In genomic region chr22:39176067-39176621, GRCh38 we compare ENCODE assay signal across 1 cellular context.
TF ChIP-seq lines count a peak whose summit lies in the region.

No MANE protein-coding gene starts in this region.

TF ChIP-seq in HepG2, 621 proteins besides CTCF, POLR2A, EP300 and RAD21 (continued from another document and continues in another):
- no peak for TF ChIP-seq ZBTB43 (CRISPR knock-in tag; conservative IDR thresholded peaks at IDR 0.05)
- no peak for TF ChIP-seq AKNA (CRISPR knock-in tag; IDR thresholded peaks at IDR 0.05; ENCODE audit: borderline replicate concordance)
- TF ChIP-seq PLSCR1 (CRISPR knock-in tag; IDR thresholded peaks at IDR 0.05; ENCODE audit: borderline replicate concordance), result no peak
- TF ChIP-seq SNAPC5 (CRISPR knock-in tag; IDR thresholded peaks at IDR 0.05; ENCODE audit: borderline replicate concordance), result no peak
- TF ChIP-seq THAP7 (CRISPR knock-in tag; IDR thresholded peaks at IDR 0.05), result no peak
- TF ChIP-seq MTF1 (CRISPR knock-in tag; IDR thresholded peaks at IDR 0.05), result no peak
- no peak for TF ChIP-seq ZNF792 (CRISPR knock-in tag; IDR thresholded peaks at IDR 0.05)
- no peak for TF ChIP-seq ZNF567 (CRISPR knock-in tag; IDR thresholded peaks at IDR 0.05; ENCODE audit: borderline replicate concordance)
- no peak for TF ChIP-seq HNRNPLL (IDR thresholded peaks at IDR 0.05; ENCODE audit: low read depth, low read length, poor library complexity, severe bottlenecking)
- TF ChIP-seq ZNF253 (CRISPR knock-in tag; IDR thresholded peaks at IDR 0.05; ENCODE audit: borderline replicate concordance), result no peak
- TF ChIP-seq AGO1 (IDR thresholded peaks at IDR 0.05; ENCODE audit: low read depth, low read length, poor library complexity, severe bottlenecking), result no peak
- TF ChIP-seq ZFP36 (IDR thresholded peaks at IDR 0.05; ENCODE audit: borderline replicate concordance, low read depth, low read length, partially characterized antibody), result no peak
- TF ChIP-seq ZNF574 (CRISPR knock-in tag; IDR thresholded peaks at IDR 0.05), result 0 out of 2 replicates have a peak, but pooled peaks have one; percentile 42
- TF ChIP-seq STAG1 (CRISPR knock-in tag; IDR thresholded peaks at IDR 0.05), result no peak; the same call in 1 of the 2 replicates
- no peak for TF ChIP-seq HNF4A (CRISPR knock-in tag; IDR thresholded peaks at IDR 0.05)
- no peak for TF ChIP-seq JARID2 (CRISPR knock-in tag; IDR thresholded peaks at IDR 0.05; ENCODE audit: insufficient replicate concordance)
- TF ChIP-seq ZNF704 (CRISPR knock-in tag; IDR thresholded peaks at IDR 0.05; ENCODE audit: borderline replicate concordance), result no peak
- no peak for TF ChIP-seq PHB2 (IDR thresholded peaks at IDR 0.05; ENCODE audit: partially characterized antibody)
- TF ChIP-seq JUN (CRISPR knock-in tag; IDR thresholded peaks at IDR 0.05), result no peak
- TF ChIP-seq NFYC (CRISPR knock-in tag; IDR thresholded peaks at IDR 0.05), result no peak
- no peak for TF ChIP-seq MTERF4 (CRISPR knock-in tag; IDR thresholded peaks at IDR 0.05)
- no peak for TF ChIP-seq GMEB1 (CRISPR knock-in tag; IDR thresholded peaks at IDR 0.05; ENCODE audit: borderline replicate concordance)
- TF ChIP-seq SIX4 (CRISPR knock-in tag; IDR thresholded peaks at IDR 0.05), result no peak
- no peak; a peak in 1 of 4 replicates for TF ChIP-seq REST (IDR thresholded peaks at IDR 0.05; ENCODE audit: borderline replicate concordance in 1 of 2, low read depth in 1 of 2, low read length in 2 of 2)
- no peak for TF ChIP-seq BATF2 (CRISPR knock-in tag; IDR thresholded peaks at IDR 0.05)
- TF ChIP-seq MAF1 (CRISPR knock-in tag; IDR thresholded peaks at IDR 0.05; ENCODE audit: borderline replicate concordance), result no peak
- no peak for TF ChIP-seq MED13 (CRISPR knock-in tag; IDR thresholded peaks at IDR 0.05)
- no peak for TF ChIP-seq SIN3B (IDR thresholded peaks at IDR 0.05; ENCODE audit: low read length)
- TF ChIP-seq ZNF530 (CRISPR knock-in tag; IDR thresholded peaks at IDR 0.05; ENCODE audit: low read depth), result no peak
- TF ChIP-seq ZNF644 (CRISPR knock-in tag; IDR thresholded peaks at IDR 0.05; ENCODE audit: low read depth), result no peak
- TF ChIP-seq RFXANK (CRISPR knock-in tag; IDR thresholded peaks at IDR 0.05), result no peak
- no peak for TF ChIP-seq SP2 (CRISPR knock-in tag; IDR thresholded peaks at IDR 0.05)
- peak; percentile 76; the same call in 1 of the 2 replicates for TF ChIP-seq FOXO1 (CRISPR knock-in tag; IDR thresholded peaks at IDR 0.05)
- TF ChIP-seq FOXM1 (CRISPR knock-in tag; IDR thresholded peaks at IDR 0.05), result no peak
- TF ChIP-seq RXRB (CRISPR knock-in tag; IDR thresholded peaks at IDR 0.05; ENCODE audit: borderline replicate concordance), result peak; percentile 67; the same call in 1 of the 2 replicates
- TF ChIP-seq NBN (conservative IDR thresholded peaks at IDR 0.05), result no peak
- no peak for TF ChIP-seq ZNF670 (CRISPR knock-in tag; IDR thresholded peaks at IDR 0.05; ENCODE audit: borderline replicate concordance)
- peak; percentile 75 for TF ChIP-seq PHF21A (CRISPR knock-in tag; IDR thresholded peaks at IDR 0.05)
- no peak for TF ChIP-seq HES4 (CRISPR knock-in tag; IDR thresholded peaks at IDR 0.05; ENCODE audit: borderline replicate concordance)
- no peak for TF ChIP-seq ZZZ3 (CRISPR knock-in tag; IDR thresholded peaks at IDR 0.05; ENCODE audit: borderline replicate concordance)
- no peak for TF ChIP-seq PAF1 (CRISPR knock-in tag; IDR thresholded peaks at IDR 0.05)
- TF ChIP-seq HDAC6 (IDR thresholded peaks at IDR 0.05; ENCODE audit: low read depth, low read length), result no peak
- peak; percentile 91; the same call in 1 of the 2 replicates for TF ChIP-seq TFAP4 (IDR thresholded peaks at IDR 0.05; ENCODE audit: borderline replicate concordance, low read depth)
